Comparison of ENCODE assay signal across 10 cellular contexts in genomic region chr1:7679159-7679872, GRCh38.
DNase-seq lines count a peak whose midpoint lies in the region; ATAC-seq and TF ChIP-seq lines count a peak whose summit lies in the region.
"Had no signal": no experiment of that assay in that cellular context is flagged by ENCODE, and none has a peak within 500 bp of the region (broad histone marks: within the 10 kb centered on the region; RNA-seq: fewer than 3 reads in every experiment).

No MANE protein-coding gene starts in this region.

- no peaks in the 10 kb centered on the region for H3K9me3 ChIP-seq in BLaER1
- H3K9me3 ChIP-seq in NT2/D1 (ENCODE audit: insufficient read depth, low read length) = no peaks in the 10 kb centered on the region

- H3K9me3 Mint-ChIP-seq in progenitor cell of endocrine pancreas (ENCODE audit: low read depth) = no peaks in the 10 kb centered on the region

- H3K4me1 Mint-ChIP-seq in progenitor cell of endocrine pancreas (ENCODE audit: low read depth) = no peaks in the 10 kb centered on the region

- ATAC-seq in HG03460 (IDR thresholded peaks at IDR 0.05; ENCODE audit: unreplicated experiment) (no peak), GM18517 (IDR thresholded peaks at IDR 0.05; ENCODE audit: unreplicated experiment) (no peak)

- H3K27ac ChIP-seq in BLaER1 = peak overlapping the region; percentile 93

- H3K9ac ChIP-seq in BLaER1 (peak overlapping the region; percentile 89), NT2/D1 (ENCODE audit: insufficient read length, low read depth) (peak overlapping the region; percentile 80)

- H4K20me1 ChIP-seq in BLaER1 = no peaks in the 10 kb centered on the region

- DNase-seq in NT2/D1 (ENCODE audit: low read depth, low spot score) (no peak), epithelial cell of esophagus (ENCODE audit: low read depth) (no peak), progenitor cell of endocrine pancreas (ENCODE audit: low spot score, unreplicated experiment) (no peak), DMS153 treated with DMSO at 0.1 percent for 48 hours (lab: John Stamatoyannopoulos, UW; ENCODE audit: unreplicated experiment) (no peak)
- no peak for DNase-seq in activated effector memory CD4-positive, alpha-beta T cell treated with anti-CD3 and anti-CD28 coated beads, Interleukin-2, amount 50 U/mL, for 16 hours
- DNase-seq: activated effector memory CD4-positive, alpha-beta T cell treated with Interleukin-2 at 50 U/mL for 16 hours; DND-41 had no signal

- H3K27me3 ChIP-seq in BLaER1 (no peaks in the 10 kb centered on the region), NT2/D1 (ENCODE audit: insufficient read depth, insufficient read length) (peaks cover 34% of the 10 kb centered on the region)

- H3K4me3 ChIP-seq in BLaER1 (peak overlapping the region; percentile 72), NT2/D1 (ENCODE audit: insufficient read length, low read depth) (peak overlapping the region; percentile 53), epithelial cell of esophagus (ENCODE audit: low read length) (peak overlapping the region; percentile 49)

- peak overlapping the region; percentile 59 for H3K27ac Mint-ChIP-seq in progenitor cell of endocrine pancreas

- no peaks in the 10 kb centered on the region for H3K36me3 Mint-ChIP-seq in progenitor cell of endocrine pancreas (ENCODE audit: insufficient read depth)

- peak overlapping the region; percentile 96 for H3K4me2 ChIP-seq in BLaER1

- H3K4me3 Mint-ChIP-seq in progenitor cell of endocrine pancreas (ENCODE audit: low read depth) = peak overlapping the region; percentile 75

- H3K36me3 ChIP-seq in BLaER1 (no peaks in the 10 kb centered on the region), NT2/D1 (ENCODE audit: insufficient read depth, insufficient read length, low read length) (no peaks in the 10 kb centered on the region)

- peaks cover 60% of the 10 kb centered on the region for H3K4me1 ChIP-seq in BLaER1
- peaks cover 4% of the 10 kb centered on the region for H3K4me1 ChIP-seq in NT2/D1 (ENCODE audit: insufficient read depth, insufficient read length)

- TF ChIP-seq CTCF in epithelial cell of esophagus (IDR thresholded peaks at IDR 0.05; ENCODE audit: insufficient read depth, low read depth, low read length, missing control alignments) (no peak), progenitor cell of endocrine pancreas (IDR thresholded peaks at IDR 0.05; ENCODE audit: unreplicated experiment) (no peak)

- H3K27me3 Mint-ChIP-seq in progenitor cell of endocrine pancreas = no peaks in the 10 kb centered on the region
